In the genomic region with DNA sequence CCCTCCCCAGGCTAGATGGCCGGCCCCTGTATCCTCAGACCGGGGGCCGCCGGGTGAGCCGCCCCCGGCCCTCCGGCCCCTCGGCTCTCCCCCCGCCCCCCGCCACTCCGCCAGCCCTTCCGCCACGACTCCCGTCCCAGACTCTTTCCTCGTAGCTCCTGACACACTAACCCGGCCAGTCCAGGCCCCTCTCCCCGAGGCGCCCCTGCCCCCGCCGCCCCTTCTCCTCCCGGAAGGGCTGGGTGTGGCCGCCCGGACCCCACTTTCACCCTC, we compare ENCODE assay signal across 8 cellular contexts.
A peak's percentile ranks its signal among the peaks of the same experiment; 100 is the strongest.
DNase-seq lines count a peak whose midpoint lies in the region; ATAC-seq and TF ChIP-seq lines count a peak whose summit lies in the region.

No MANE protein-coding gene starts in this region.

- H3K9me3 ChIP-seq in NT2/D1 (ENCODE audit: insufficient read depth, low read length) (no peaks in the 10 kb centered on the region), endocrine pancreas (ENCODE audit: control insufficient read depth, low read length) (no peaks in the 10 kb centered on the region), neuron (ENCODE audit: low read length) (no peaks in the 10 kb centered on the region)

- peak overlapping the region; percentile 98 for H3K27ac ChIP-seq in C4-2B

- peak overlapping the region; percentile 74 for H3K9ac ChIP-seq in NT2/D1 (ENCODE audit: insufficient read length, low read depth)
- H3K9ac ChIP-seq in endocrine pancreas (ENCODE audit: control insufficient read depth, insufficient read depth, low read length) = peak overlapping the region; percentile 85

- H3K36me3 ChIP-seq in NT2/D1 (ENCODE audit: insufficient read depth, insufficient read length, low read length) (peaks cover 27% of the 10 kb centered on the region), endocrine pancreas (ENCODE audit: control insufficient read depth, insufficient read depth, low read length) (no peaks in the 10 kb centered on the region), neuron (ENCODE audit: insufficient read depth, low read length) (no peaks in the 10 kb centered on the region)

- TF ChIP-seq CTCF in C4-2B (conservative IDR thresholded peaks at IDR 0.05) = no peak

- no peak overlapping the region for H2AFZ ChIP-seq in neuron (ENCODE audit: low read depth, low read length)

- DNase-seq in NT2/D1 (ENCODE audit: low read depth, low spot score) (no peak), LoVo (ENCODE audit: low spot score) (no peak), hippocampal formation (lab: John Stamatoyannopoulos, UW) (no peak)

- H3K4me3 ChIP-seq in NT2/D1 (ENCODE audit: insufficient read length, low read depth) = peak overlapping the region; percentile 74
- H3K4me3 ChIP-seq in endocrine pancreas (ENCODE audit: control insufficient read depth, insufficient read depth, low read length) = no peak overlapping the region
- H3K4me3 ChIP-seq in neuron (ENCODE audit: low read length) = peak overlapping the region; percentile 74

- ATAC-seq in HG02973 (IDR thresholded peaks at IDR 0.05; ENCODE audit: unreplicated experiment) (no peak), HG03457 (IDR thresholded peaks at IDR 0.05; ENCODE audit: unreplicated experiment) (no peak)

- H3K4me1 ChIP-seq in NT2/D1 (ENCODE audit: insufficient read depth, insufficient read length) = peaks cover 24% of the 10 kb centered on the region
- no peaks in the 10 kb centered on the region for H3K4me1 ChIP-seq in endocrine pancreas (ENCODE audit: control insufficient read depth, insufficient read depth, low read length)
- peaks cover 27% of the 10 kb centered on the region for H3K4me1 ChIP-seq in neuron (ENCODE audit: insufficient read depth, low read length)

- no peaks in the 10 kb centered on the region for H3K27me3 ChIP-seq in NT2/D1 (ENCODE audit: insufficient read depth, insufficient read length)
- no peaks in the 10 kb centered on the region for H3K27me3 ChIP-seq in endocrine pancreas (ENCODE audit: control insufficient read depth, insufficient read depth, low read length)
- no peaks in the 10 kb centered on the region for H3K27me3 ChIP-seq in neuron (ENCODE audit: insufficient read depth, low read length)
